In genomic region chr3:194536883-194537637, GRCh38 we compare ENCODE assay signal across 7 cellular contexts. TPM values are rescaled to one million over a fixed set of nuclear protein-coding genes. Genes with fewer than 3 reads are reported as not detected.
DNase-seq lines count a peak whose midpoint lies in the region; ATAC-seq and TF ChIP-seq lines count a peak whose summit lies in the region.

No MANE protein-coding gene starts in this region.

- H3K9me2 ChIP-seq in hepatocyte (replicated peaks; ENCODE audit: insufficient read depth) (no peaks in the 10 kb centered on the region), GM23338 (ENCODE audit: insufficient read depth) (no peaks in the 10 kb centered on the region)

- no peaks in the 10 kb centered on the region for H3F3A ChIP-seq in GM23338 (replicated peaks; ENCODE audit: low read depth)

- H3K9me3 Mint-ChIP-seq in GM23338, result peaks cover 16% of the 10 kb centered on the region; the same call in 2 of the 3 replicates
- H3K9me3 Mint-ChIP-seq in WTC11, result peaks cover 23% of the 10 kb centered on the region
- peaks cover 0 to 8% (median 5%) of the 10 kb centered on the region in 6 donors for H3K9me3 Mint-ChIP-seq in immature natural killer cell

- H3K4me3 ChIP-seq in hepatocyte, result no peak overlapping the region
- H3K4me3 ChIP-seq in GM23338, result no peak overlapping the region

- no peak overlapping the region for H3K27ac Mint-ChIP-seq in GM23338
- H3K27ac Mint-ChIP-seq in WTC11, result no peak overlapping the region
- H3K27ac Mint-ChIP-seq in immature natural killer cell, result no peak overlapping the region

- DNase-seq in KBM-7 (peak; percentile 64), RPMI7951 (ENCODE audit: low read depth) (peak; percentile 57), hepatocyte (ENCODE audit: low spot score) (peak; percentile 58), ureter (ENCODE audit: low spot score) (peak; percentile 73), GM23338 (ENCODE audit: low spot score) (no peak), WTC11 (ENCODE audit: low spot score) (no peak), immature natural killer cell (no peak)

- peaks cover 7% of the 10 kb centered on the region for H3K9me3 ChIP-seq in hepatocyte (ENCODE audit: low read depth)

- TF ChIP-seq CTCF in hepatocyte (IDR thresholded peaks at IDR 0.05; ENCODE audit: poor library complexity) (no peak), GM23338 (conservative IDR thresholded peaks at IDR 0.05; ENCODE audit: low read depth in 2 of 2) (no peak), WTC11 (IDR thresholded peaks at IDR 0.05) (no peak)

- H4K20me1 ChIP-seq in hepatocyte (ENCODE audit: insufficient read depth, poor library complexity, severe bottlenecking), result no peaks in the 10 kb centered on the region
- no peaks in the 10 kb centered on the region for H4K20me1 ChIP-seq in GM23338 (replicated peaks; ENCODE audit: insufficient read depth)

- H2AFZ ChIP-seq in hepatocyte, result no peak overlapping the region
- H2AFZ ChIP-seq in GM23338, result no peak overlapping the region

- 57% methylated on average over 2 of the region's 2 CpGs for WGBS in hepatocyte (ENCODE audit: low lambda C conversion rate, missing lambda C conversion rate)

- H3K27me3 Mint-ChIP-seq in GM23338 (ENCODE audit: insufficient read depth, low read depth, poor library complexity) (peaks cover 3% of the 10 kb centered on the region), WTC11 (ENCODE audit: low read depth) (no peaks in the 10 kb centered on the region), immature natural killer cell (ENCODE audit: low read depth in 3 of 3) (peaks cover 0 to 7% (median 3%) of the 10 kb centered on the region in 3 donors)

- H3K36me3 Mint-ChIP-seq in GM23338 (ENCODE audit: low read depth) (no peaks in the 10 kb centered on the region), WTC11 (peaks cover 10% of the 10 kb centered on the region), immature natural killer cell (peaks cover 0 to 4% (median 0%) of the 10 kb centered on the region in 3 donors)

- in situ Hi-C loops in KBM-7 (cut with MboI; ENCODE audit: low pct_unique_long_range_greater_than_20kb, low sequenced_read_pairs), result no loop called here

- peaks cover 20% of the 10 kb centered on the region for H3K4me1 ChIP-seq in hepatocyte (ENCODE audit: insufficient read depth)
- H3K4me1 ChIP-seq in GM23338 (ENCODE audit: insufficient read depth), result no peaks in the 10 kb centered on the region

- no peaks in the 10 kb centered on the region for H3K36me3 ChIP-seq in hepatocyte (replicated peaks; ENCODE audit: insufficient read depth, low read depth)
- H3K36me3 ChIP-seq in GM23338 (ENCODE audit: insufficient read depth), result peaks cover 4% of the 10 kb centered on the region; the same call in 1 of the 2 replicates

- ATAC-seq in GM23338 (no peak), WTC11 (no peak)

- peak overlapping the region; percentile 39 for H3K4me2 ChIP-seq in hepatocyte
- no peak overlapping the region for H3K4me2 ChIP-seq in GM23338

- CTCF ChIA-PET in WTC11 (lab: Charles Lee), result interaction anchor here (1.6 kb wide), 1 partner anchor 22 kb away, joined by 4 read pairs; no protein-coding TSS in a partner anchor

- no peaks in the 10 kb centered on the region for H3K4me1 Mint-ChIP-seq in GM23338
- H3K4me1 Mint-ChIP-seq in WTC11, result no peaks in the 10 kb centered on the region
- H3K4me1 Mint-ChIP-seq in immature natural killer cell, result peaks cover 0 to 1% of the 10 kb centered on the region in 2 donors

- no peaks in the 10 kb centered on the region for H3K79me2 ChIP-seq in hepatocyte
- no peaks in the 10 kb centered on the region for H3K79me2 ChIP-seq in GM23338 (replicated peaks; ENCODE audit: insufficient read depth)

- H3K27ac ChIP-seq in hepatocyte (peak overlapping the region; percentile 93), GM23338 (ENCODE audit: low read depth) (no peak overlapping the region)

- H3K27me3 ChIP-seq in hepatocyte (no peaks in the 10 kb centered on the region), GM23338 (ENCODE audit: insufficient read depth) (no peaks in the 10 kb centered on the region)

- POLR2A ChIA-PET in WTC11 (lab: Charles Lee), result no interaction called here

- H3K4me3 Mint-ChIP-seq in GM23338, result no peak overlapping the region
- no peak overlapping the region for H3K4me3 Mint-ChIP-seq in WTC11
- no peak overlapping the region for H3K4me3 Mint-ChIP-seq in immature natural killer cell

TF ChIP-seq in GM23338, 12 proteins besides CTCF, POLR2A, EP300 and RAD21 (continues in another document):
- no peak for TF ChIP-seq REST (IDR thresholded peaks at IDR 0.05; ENCODE audit: unreplicated experiment)

TF ChIP-seq in WTC11, 78 proteins besides CTCF, POLR2A, EP300 and RAD21:
- no peak for TF ChIP-seq ZNF317 (CRISPR knock-in tag; IDR thresholded peaks at IDR 0.05; ENCODE audit: borderline replicate concordance, low read depth)
TF ChIP-seq in WTC11: peak in this region for 0.

RNA-seq across cellular contexts. Expression of gene ATP13A3, which starts 50.3 kb away (rescaled TPM):
- total RNA-seq in RPMI7951 (2014; rRNA removed; shearing (Covaris generic)), result 123 and 126 TPM in 2 replicates
- total RNA-seq in hepatocyte, result 107 and 131 TPM in 2 replicates
- 18.3 and 20.5 TPM in 2 replicates for polyA plus RNA-seq in hepatocyte
- 68.5 TPM for total RNA-seq in ureter
- total RNA-seq in GM23338 (2014; rRNA removed; shearing (Covaris generic)), result 164 and 202 TPM in 2 replicates
- 17.2 and 20.0 TPM in 2 replicates for polyA plus RNA-seq in GM23338 (2016; fragmentation: Nextera tagmentation; extraction: Ambion mirVana)
- 75.7 to 79.1 TPM (median 78.3 TPM) in 3 replicates for total RNA-seq in WTC11 (2021)
- polyA plus RNA-seq in immature natural killer cell, result 1 to 10 TPM; 5.2 to 8.5 (median 7.3) TPM

Comparison
In these comparisons a context has a peak if more than half of its experiments do, and no peak if none do; other contexts are left out.
1. DNase-seq: peak in KBM-7 (single experiment), RPMI7951 (single experiment), hepatocyte (single experiment) and ureter (single experiment); none in GM23338 (single experiment), WTC11 (single experiment) and immature natural killer cell (0 of 3).